1 cellular context compared by ENCODE assay signal in genomic region chr5:38807570-38808461, GRCh38.
TF ChIP-seq lines count a peak whose summit lies in the region.

No MANE protein-coding gene starts in this region.

TF ChIP-seq in K562, 482 proteins besides CTCF, POLR2A, EP300 and RAD21 (continued from another document and continues in another):
- TF ChIP-seq PATZ1 (CRISPR knock-in tag; IDR thresholded peaks at IDR 0.05; ENCODE audit: borderline replicate concordance) (no peak), TAL1 (IDR thresholded peaks at IDR 0.05) (peak; percentile 42), TRIM28 (IDR thresholded peaks at IDR 0.05) (no peak), MYC (IDR thresholded peaks at IDR 0.05; ENCODE audit: low read depth, low read length) (peak; percentile 50; the same call in 1 of the 2 replicates), MYC (CRISPR knock-in tag; IDR thresholded peaks at IDR 0.05; ENCODE audit: borderline replicate concordance, low read depth) (no peak), NR4A1 (CRISPR knock-in tag; IDR thresholded peaks at IDR 0.05) (no peak), NR4A1 (tag; IDR thresholded peaks at IDR 0.05) (no peak), LEF1 (IDR thresholded peaks at IDR 0.05) (peak; percentile 57; the same call in 1 of the 2 replicates), STAT5A (IDR thresholded peaks at IDR 0.05; ENCODE audit: borderline replicate concordance, low read length) (peak; percentile 84), E2F8 (IDR thresholded peaks at IDR 0.05; ENCODE audit: low read depth, partially characterized antibody) (peak; percentile 43), ZEB2 (IDR thresholded peaks at IDR 0.05) (peak; percentile 77; the same call in 1 of the 2 replicates), SMAD4 (CRISPR knock-in tag; conservative IDR thresholded peaks at IDR 0.05) (peak; percentile 47; the same call in 1 of the 2 replicates), SRSF3 (IDR thresholded peaks at IDR 0.05; ENCODE audit: insufficient read depth, low read length) (no peak), HDAC2 (IDR thresholded peaks at IDR 0.05) (peak; percentile 74; the same call in 1 of the 2 replicates), PTRF (tag; IDR thresholded peaks at IDR 0.05) (no peak), PKNOX1 (IDR thresholded peaks at IDR 0.05) (peak; percentile 79), PHB (CRISPR knock-in tag; IDR thresholded peaks at IDR 0.05) (no peak), MEF2D (tag; conservative IDR thresholded peaks at IDR 0.05; ENCODE audit: low read depth) (no peak), HCFC1 (IDR thresholded peaks at IDR 0.05; ENCODE audit: low read depth, low read length) (no peak), SUPT5H (IDR thresholded peaks at IDR 0.05) (no peak), ZNF407 (IDR thresholded peaks at IDR 0.05; ENCODE audit: low read depth) (no peak), MTA1 (IDR thresholded peaks at IDR 0.05; ENCODE audit: borderline replicate concordance) (peak; percentile 25; the same call in 1 of the 2 replicates), ATF7 (IDR thresholded peaks at IDR 0.05) (peak; percentile 80), DPF2 (IDR thresholded peaks at IDR 0.05) (peak; percentile 84), MECOM (CRISPR knock-in tag; IDR thresholded peaks at IDR 0.05) (peak; percentile 93), THRA (IDR thresholded peaks at IDR 0.05) (no peak), RB1 (IDR thresholded peaks at IDR 0.05; ENCODE audit: low read depth) (no peak), ZNF143 (CRISPR knock-in tag; IDR thresholded peaks at IDR 0.05) (no peak), SMARCE1 (IDR thresholded peaks at IDR 0.05) (peak; percentile 90), NFIC (IDR thresholded peaks at IDR 0.05) (peak; percentile 13; the same call in 1 of the 2 replicates), EP400 (IDR thresholded peaks at IDR 0.05) (0 out of 2 replicates have a peak, but pooled peaks have one; percentile 21), TGIF2 (CRISPR knock-in tag; IDR thresholded peaks at IDR 0.05) (no peak), HNRNPK (IDR thresholded peaks at IDR 0.05; ENCODE audit: low read depth, low read length, poor library complexity, severe bottlenecking) (no peak), CBX2 (IDR thresholded peaks at IDR 0.05; ENCODE audit: insufficient read depth, low read length, poor library complexity, severe bottlenecking) (no peak), ZNF740 (CRISPR knock-in tag; IDR thresholded peaks at IDR 0.05) (no peak), ZNF740 (tag; IDR thresholded peaks at IDR 0.05) (no peak), FOSL1 (tag; conservative IDR thresholded peaks at IDR 0.05) (peak; percentile 90), CREB5 (CRISPR knock-in tag; IDR thresholded peaks at IDR 0.05) (no peak), TRIM24 (IDR thresholded peaks at IDR 0.05) (peak in 1 of 2 experiments; percentile 81; a peak in 3 of 4 replicates), CEBPB (tag; IDR thresholded peaks at IDR 0.05) (no peak), DACH1 (IDR thresholded peaks at IDR 0.05; ENCODE audit: partially characterized antibody) (peak; percentile 11), SAP30 (IDR thresholded peaks at IDR 0.05; ENCODE audit: borderline replicate concordance, insufficient read depth, low read depth, low read length, poor library complexity, severe bottlenecking) (no peak), DMBX1 (CRISPR knock-in tag; IDR thresholded peaks at IDR 0.05; ENCODE audit: borderline replicate concordance) (no peak), ZNF395 (CRISPR knock-in tag; IDR thresholded peaks at IDR 0.05) (no peak)
